ENCODE assay signal across 19 cellular contexts in genomic region chr13:54232700-54233099, GRCh38.
"Had no signal": no experiment of that assay in that cellular context is flagged by ENCODE, and none has a peak within 500 bp of the region (broad histone marks: within the 10 kb centered on the region; RNA-seq: fewer than 3 reads in every experiment).

No MANE protein-coding gene starts in this region.

- ATAC-seq: esophagus mucosa; heart right ventricle; naive thymus-derived CD4-positive, alpha-beta T cell; stimulated activated naive B cell treated with anti-CD40 and anti-IgM and Interleukin-4, amounts not matched to agents 10 μg/mL and 1 μg/mL and 100 μg/mL, for 72 hours; stimulated activated naive CD8-positive, alpha-beta T cell treated with anti-CD3 and anti-CD28 coated beads, Interleukin-15, amount 100 ng/mL, for 72 hours; upper lobe of right lung had no signal

- H3K27me3 ChIP-seq: heart right ventricle, neutrophil, right atrium auricular region, sigmoid colon, testis, tibial nerve, upper lobe of right lung, vagina had no signal

- H3K4me3 ChIP-seq: heart right ventricle, right atrium auricular region, sigmoid colon, skin epidermis, testis, tibial nerve, upper lobe of right lung, vagina had no signal

- H3K27ac ChIP-seq: heart right ventricle, neutrophil, right atrium auricular region, sigmoid colon, skin epidermis, testis, tibial nerve, upper lobe of right lung, vagina had no signal

- H3K4me1 ChIP-seq: heart right ventricle, right atrium auricular region, sigmoid colon, testis, tibial nerve, upper lobe of right lung, vagina had no signal

- H3K9me3 ChIP-seq: neutrophil, right atrium auricular region, sigmoid colon, testis, tibial nerve, upper lobe of right lung, vagina had no signal

- DNase-seq: effector memory CD4-positive, alpha-beta T cell; heart right ventricle; hypothalamus; kidney glomerular epithelial cell; naive thymus-derived CD4-positive, alpha-beta T cell; nephron progenitor cell; sigmoid colon; stimulated activated CD4-positive, alpha-beta T cell treated with anti-CD3 and anti-CD28 coated beads, Interleukin-2, amount 100 ng/mL, for 24 hours; stimulated activated CD4-positive, alpha-beta T cell treated with anti-CD3 and anti-CD28 coated beads, Interleukin-4, amount 100 ng/mL, for 4 hours; stimulated activated naive B cell treated with anti-CD40 and anti-IgM and Interleukin-4, amounts not matched to agents 10 μg/mL and 1 μg/mL and 100 μg/mL, for 72 hours; stimulated activated naive CD8-positive, alpha-beta T cell treated with anti-CD3 and anti-CD28 coated beads, Interleukin-15, amount 100 ng/mL, for 72 hours; testis; upper lobe of right lung had no signal

- H3K36me3 ChIP-seq: heart right ventricle, neutrophil, right atrium auricular region, sigmoid colon, tibial nerve, upper lobe of right lung, vagina had no signal
